ENCODE assay signal across 3 cellular contexts in genomic region chr5:149942199-149942598, GRCh38.
TF ChIP-seq lines count a peak whose summit lies in the region.

No MANE protein-coding gene starts in this region.

TF ChIP-seq in A549, 52 proteins besides CTCF, POLR2A, EP300 and RAD21:
- TF ChIP-seq HOXB13 (CRISPR knock-in tag; IDR thresholded peaks at IDR 0.05; ENCODE audit: low read depth) (no peak), NFE2L2 (conservative IDR thresholded peaks at IDR 0.05; ENCODE audit: low read length) (no peak), BCL3 (IDR thresholded peaks at IDR 0.05) (no peak), REST (IDR thresholded peaks at IDR 0.05) (no peak), FOSL2 (IDR thresholded peaks at IDR 0.05) (no peak), FOSL2 (CRISPR knock-in tag; IDR thresholded peaks at IDR 0.05) (no peak), FOXS1 (CRISPR knock-in tag; IDR thresholded peaks at IDR 0.05) (no peak), MYC (IDR thresholded peaks at IDR 0.05; ENCODE audit: borderline replicate concordance, low read length) (no peak), HDAC2 (IDR thresholded peaks at IDR 0.05) (no peak), EHMT2 (IDR thresholded peaks at IDR 0.05; ENCODE audit: low read depth) (no peak), CHD4 (IDR thresholded peaks at IDR 0.05; ENCODE audit: borderline replicate concordance) (no peak), HOXB5 (CRISPR knock-in tag; IDR thresholded peaks at IDR 0.05) (no peak)

TF ChIP-seq in HCT116, 20 proteins besides CTCF, POLR2A, EP300 and RAD21:
- no peak for TF ChIP-seq FOSL1 (IDR thresholded peaks at IDR 0.05; ENCODE audit: low read depth)
- TF ChIP-seq EZH2phosphoT487 (IDR thresholded peaks at IDR 0.05; ENCODE audit: borderline replicate concordance): no peak
- TF ChIP-seq TCF7L2 (IDR thresholded peaks at IDR 0.05; ENCODE audit: borderline replicate concordance, extremely low read depth, insufficient read depth, insufficient read length): no peak
- TF ChIP-seq EGR1 (IDR thresholded peaks at IDR 0.05; ENCODE audit: low read depth): no peak
- TF ChIP-seq ZBTB33 (IDR thresholded peaks at IDR 0.05; ENCODE audit: extremely low read depth, insufficient replicate concordance, low read length): no peak
- TF ChIP-seq SIN3A (IDR thresholded peaks at IDR 0.05; ENCODE audit: low read depth): no peak
- TF ChIP-seq REST (IDR thresholded peaks at IDR 0.05; ENCODE audit: low read depth): no peak
- TF ChIP-seq YY1 (IDR thresholded peaks at IDR 0.05; ENCODE audit: extremely low read depth, insufficient replicate concordance, low read depth, low read length): no peak
- no peak for TF ChIP-seq SP1 (IDR thresholded peaks at IDR 0.05; ENCODE audit: low read depth)
- no peak for TF ChIP-seq CEBPB (IDR thresholded peaks at IDR 0.05; ENCODE audit: low read depth)
- no peak for TF ChIP-seq JUND (IDR thresholded peaks at IDR 0.05)
- no peak for TF ChIP-seq EZH2 (IDR thresholded peaks at IDR 0.05)
- no peak for TF ChIP-seq CBX3 (IDR thresholded peaks at IDR 0.05; ENCODE audit: low read depth)
- TF ChIP-seq ZNF274 (IDR thresholded peaks at IDR 0.05; ENCODE audit: low read depth, low read length): no peak
- TF ChIP-seq ZFX (IDR thresholded peaks at IDR 0.05): no peak

TF ChIP-seq in WTC11, 78 proteins besides CTCF, POLR2A, EP300 and RAD21:
- TF ChIP-seq SMAD4 (CRISPR knock-in tag; IDR thresholded peaks at IDR 0.05) (no peak), ZMAT4 (CRISPR knock-in tag; IDR thresholded peaks at IDR 0.05) (no peak), ETV6 (CRISPR knock-in tag; IDR thresholded peaks at IDR 0.05) (no peak), AFF4 (CRISPR knock-in tag; IDR thresholded peaks at IDR 0.05; ENCODE audit: borderline replicate concordance) (no peak), EMX1 (CRISPR knock-in tag; IDR thresholded peaks at IDR 0.05) (no peak), HMGA2 (CRISPR knock-in tag; IDR thresholded peaks at IDR 0.05) (no peak), ZBTB21 (CRISPR knock-in tag; IDR thresholded peaks at IDR 0.05; ENCODE audit: borderline replicate concordance) (no peak), ATF6 (CRISPR knock-in tag; IDR thresholded peaks at IDR 0.05) (no peak), ZNF512 (CRISPR knock-in tag; IDR thresholded peaks at IDR 0.05; ENCODE audit: borderline replicate concordance) (no peak), ATF2 (CRISPR knock-in tag; IDR thresholded peaks at IDR 0.05; ENCODE audit: borderline replicate concordance, low read depth) (no peak), MYBL2 (CRISPR knock-in tag; IDR thresholded peaks at IDR 0.05) (no peak), NR3C1 (CRISPR knock-in tag; conservative IDR thresholded peaks at IDR 0.05; ENCODE audit: low read depth) (no peak), NR2C2 (CRISPR knock-in tag; IDR thresholded peaks at IDR 0.05) (no peak), PREB (CRISPR knock-in tag; IDR thresholded peaks at IDR 0.05; ENCODE audit: borderline replicate concordance) (no peak), ARID4B (CRISPR knock-in tag; IDR thresholded peaks at IDR 0.05; ENCODE audit: borderline replicate concordance) (no peak), ZNF416 (CRISPR knock-in tag; IDR thresholded peaks at IDR 0.05) (no peak), ERG (CRISPR knock-in tag; IDR thresholded peaks at IDR 0.05) (no peak), ZNF423 (CRISPR knock-in tag; IDR thresholded peaks at IDR 0.05) (no peak), CDX4 (CRISPR knock-in tag; IDR thresholded peaks at IDR 0.05; ENCODE audit: borderline replicate concordance) (no peak)
